1 cellular context compared by ENCODE assay signal in the genomic region with DNA sequence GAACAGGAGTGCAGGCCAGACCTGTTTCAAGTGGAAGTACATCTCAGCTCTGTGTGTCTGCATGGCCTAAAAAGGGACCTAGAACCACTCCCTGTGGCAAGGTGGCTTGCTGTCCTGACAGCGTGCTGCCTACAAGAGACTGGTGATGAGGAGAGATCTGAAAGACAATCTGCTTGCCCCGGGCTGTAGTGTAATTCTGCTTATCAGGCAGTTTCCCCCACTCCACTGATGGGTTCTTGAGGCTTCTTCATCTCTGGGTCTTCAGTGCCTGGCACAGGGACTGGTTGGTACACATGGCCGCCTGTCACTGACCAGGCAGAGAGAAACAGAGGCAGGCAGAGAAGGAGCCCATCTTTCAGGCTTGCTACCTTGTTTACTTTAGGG.
TF ChIP-seq lines count a peak whose summit lies in the region.

No MANE protein-coding gene starts in this region.

TF ChIP-seq in endothelial cell of umbilical vein, 7 proteins besides CTCF, POLR2A, EP300 and RAD21:
- TF ChIP-seq, protein P1, sequence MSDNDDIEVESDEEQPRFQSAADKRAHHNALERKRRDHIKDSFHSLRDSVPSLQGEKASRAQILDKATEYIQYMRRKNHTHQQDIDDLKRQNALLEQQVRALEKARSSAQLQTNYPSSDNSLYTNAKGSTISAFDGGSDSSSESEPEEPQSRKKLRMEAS (IDR thresholded peaks at IDR 0.05; ENCODE audit: insufficient read depth, insufficient read length), result no peak
- TF ChIP-seq EZH2 (IDR thresholded peaks at IDR 0.05; ENCODE audit: borderline replicate concordance, low read depth, low read length, severe bottlenecking), result no peak
- TF ChIP-seq JUN (IDR thresholded peaks at IDR 0.05; ENCODE audit: borderline replicate concordance, insufficient read depth, insufficient read length, low read depth), result no peak
- TF ChIP-seq FOS (IDR thresholded peaks at IDR 0.05; ENCODE audit: borderline replicate concordance, insufficient read depth, low read length), result no peak
- TF ChIP-seq GATA2 (IDR thresholded peaks at IDR 0.05; ENCODE audit: insufficient read depth, insufficient read length, low read depth, low read length), result no peak
- TF ChIP-seq MYC (IDR thresholded peaks at IDR 0.05; ENCODE audit: low read depth, low read length), result no peak
- no peak for TF ChIP-seq POLR2AphosphoS5 (IDR thresholded peaks at IDR 0.05; ENCODE audit: insufficient read depth, low read depth, low read length)
